In the genomic region with DNA sequence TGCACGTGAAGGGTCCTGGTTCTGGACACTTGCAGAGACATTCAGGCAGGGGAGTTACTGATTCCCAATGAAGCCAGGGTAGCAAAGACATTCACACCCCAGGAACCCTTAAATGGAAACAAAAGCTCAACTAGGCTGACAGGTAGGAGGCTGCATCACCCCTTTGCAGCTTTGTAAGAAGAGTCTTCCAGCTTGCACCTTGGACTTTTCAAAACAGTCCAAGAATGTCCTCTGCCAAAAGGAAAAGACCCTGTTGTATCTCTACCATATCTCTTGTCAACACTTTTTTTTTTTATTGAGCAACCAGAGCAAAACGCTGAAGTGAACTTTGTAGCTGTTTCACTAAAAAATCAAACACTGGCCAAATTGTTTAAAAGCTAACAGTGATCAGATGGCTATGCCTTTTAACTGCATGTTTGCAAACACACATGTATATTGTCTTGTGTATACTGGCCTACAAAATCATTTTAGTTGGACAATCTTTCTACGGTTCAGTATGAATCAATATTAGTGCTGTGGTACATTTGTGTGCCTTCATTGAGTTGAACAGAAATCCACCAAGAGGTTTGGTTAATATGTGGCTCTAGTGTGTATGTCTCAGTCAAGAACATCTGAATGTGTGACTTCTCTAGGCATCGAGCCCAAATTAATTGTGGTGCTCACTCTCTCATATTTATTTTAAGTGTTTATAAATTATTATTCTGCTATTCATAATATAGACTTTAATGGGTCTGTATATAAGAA, we compare ENCODE assay signal across 2 cellular contexts.
A peak's percentile ranks its signal among the peaks of the same experiment; 100 is the strongest.
TF ChIP-seq lines count a peak whose summit lies in the region.

No MANE protein-coding gene starts in this region.

TF ChIP-seq in GM23338, 12 proteins besides CTCF, POLR2A, EP300 and RAD21 (continued from another document):
- TF ChIP-seq EZH2 (IDR thresholded peaks at IDR 0.05; ENCODE audit: low read depth, unreplicated experiment) (no peak), ZNF114 (CRISPR knock-in tag; IDR thresholded peaks at IDR 0.05) (no peak), ZNF331 (CRISPR knock-in tag; IDR thresholded peaks at IDR 0.05; ENCODE audit: low read depth) (no peak), JUNB (IDR thresholded peaks at IDR 0.05; ENCODE audit: unreplicated experiment) (no peak)

TF ChIP-seq in HepG2, 621 proteins besides CTCF, POLR2A, EP300 and RAD21 (continued from another document and continues in another):
- TF ChIP-seq, protein P1, sequence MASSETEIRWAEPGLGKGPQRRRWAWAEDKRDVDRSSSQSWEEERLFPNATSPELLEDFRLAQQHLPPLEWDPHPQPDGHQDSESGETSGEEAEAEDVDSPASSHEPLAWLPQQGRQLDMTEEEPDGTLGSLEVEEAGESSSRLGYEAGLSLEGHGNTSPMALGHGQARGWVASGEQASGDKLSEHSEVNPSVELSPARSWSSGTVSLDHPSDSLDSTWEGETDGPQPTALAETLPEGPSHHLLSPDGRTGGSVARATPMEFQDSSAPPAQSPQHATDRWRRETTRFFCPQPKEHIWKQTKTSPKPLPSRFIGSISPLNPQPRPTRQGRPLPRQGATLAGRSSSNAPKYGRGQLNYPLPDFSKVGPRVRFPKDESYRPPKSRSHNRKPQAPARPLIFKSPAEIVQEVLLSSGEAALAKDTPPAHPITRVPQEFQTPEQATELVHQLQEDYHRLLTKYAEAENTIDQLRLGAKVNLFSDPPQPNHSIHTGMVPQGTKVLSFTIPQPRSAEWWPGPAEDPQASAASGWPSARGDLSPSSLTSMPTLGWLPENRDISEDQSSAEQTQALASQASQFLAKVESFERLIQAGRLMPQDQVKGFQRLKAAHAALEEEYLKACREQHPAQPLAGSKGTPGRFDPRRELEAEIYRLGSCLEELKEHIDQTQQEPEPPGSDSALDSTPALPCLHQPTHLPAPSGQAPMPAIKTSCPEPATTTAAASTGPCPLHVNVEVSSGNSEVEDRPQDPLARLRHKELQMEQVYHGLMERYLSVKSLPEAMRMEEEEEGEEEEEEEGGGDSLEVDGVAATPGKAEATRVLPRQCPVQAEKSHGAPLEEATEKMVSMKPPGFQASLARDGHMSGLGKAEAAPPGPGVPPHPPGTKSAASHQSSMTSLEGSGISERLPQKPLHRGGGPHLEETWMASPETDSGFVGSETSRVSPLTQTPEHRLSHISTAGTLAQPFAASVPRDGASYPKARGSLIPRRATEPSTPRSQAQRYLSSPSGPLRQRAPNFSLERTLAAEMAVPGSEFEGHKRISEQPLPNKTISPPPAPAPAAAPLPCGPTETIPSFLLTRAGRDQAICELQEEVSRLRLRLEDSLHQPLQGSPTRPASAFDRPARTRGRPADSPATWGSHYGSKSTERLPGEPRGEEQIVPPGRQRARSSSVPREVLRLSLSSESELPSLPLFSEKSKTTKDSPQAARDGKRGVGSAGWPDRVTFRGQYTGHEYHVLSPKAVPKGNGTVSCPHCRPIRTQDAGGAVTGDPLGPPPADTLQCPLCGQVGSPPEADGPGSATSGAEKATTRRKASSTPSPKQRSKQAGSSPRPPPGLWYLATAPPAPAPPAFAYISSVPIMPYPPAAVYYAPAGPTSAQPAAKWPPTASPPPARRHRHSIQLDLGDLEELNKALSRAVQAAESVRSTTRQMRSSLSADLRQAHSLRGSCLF (CRISPR knock-in tag; IDR thresholded peaks at IDR 0.05; ENCODE audit: borderline replicate concordance), result no peak
- no peak for TF ChIP-seq RORA (CRISPR knock-in tag; IDR thresholded peaks at IDR 0.05)
- TF ChIP-seq BORCS8-MEF2B (CRISPR knock-in tag; IDR thresholded peaks at IDR 0.05), result no peak
- TF ChIP-seq ELF3 (CRISPR knock-in tag; IDR thresholded peaks at IDR 0.05), result peak; percentile 69
- TF ChIP-seq RARA (CRISPR knock-in tag; IDR thresholded peaks at IDR 0.05), result peak; percentile 68
- TF ChIP-seq PAF1 (CRISPR knock-in tag; IDR thresholded peaks at IDR 0.05), result no peak
- TF ChIP-seq, protein P2, sequence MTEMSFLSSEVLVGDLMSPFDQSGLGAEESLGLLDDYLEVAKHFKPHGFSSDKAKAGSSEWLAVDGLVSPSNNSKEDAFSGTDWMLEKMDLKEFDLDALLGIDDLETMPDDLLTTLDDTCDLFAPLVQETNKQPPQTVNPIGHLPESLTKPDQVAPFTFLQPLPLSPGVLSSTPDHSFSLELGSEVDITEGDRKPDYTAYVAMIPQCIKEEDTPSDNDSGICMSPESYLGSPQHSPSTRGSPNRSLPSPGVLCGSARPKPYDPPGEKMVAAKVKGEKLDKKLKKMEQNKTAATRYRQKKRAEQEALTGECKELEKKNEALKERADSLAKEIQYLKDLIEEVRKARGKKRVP (CRISPR knock-in tag; IDR thresholded peaks at IDR 0.05), result peak in 1 of 2 experiments; percentile 72; a peak in 2 of 4 replicates
- TF ChIP-seq, protein P3, sequence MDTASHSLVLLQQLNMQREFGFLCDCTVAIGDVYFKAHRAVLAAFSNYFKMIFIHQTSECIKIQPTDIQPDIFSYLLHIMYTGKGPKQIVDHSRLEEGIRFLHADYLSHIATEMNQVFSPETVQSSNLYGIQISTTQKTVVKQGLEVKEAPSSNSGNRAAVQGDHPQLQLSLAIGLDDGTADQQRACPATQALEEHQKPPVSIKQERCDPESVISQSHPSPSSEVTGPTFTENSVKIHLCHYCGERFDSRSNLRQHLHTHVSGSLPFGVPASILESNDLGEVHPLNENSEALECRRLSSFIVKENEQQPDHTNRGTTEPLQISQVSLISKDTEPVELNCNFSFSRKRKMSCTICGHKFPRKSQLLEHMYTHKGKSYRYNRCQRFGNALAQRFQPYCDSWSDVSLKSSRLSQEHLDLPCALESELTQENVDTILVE (CRISPR knock-in tag; IDR thresholded peaks at IDR 0.05), result peak; percentile 39; the same call in 1 of the 2 replicates
- TF ChIP-seq MIER3 (CRISPR knock-in tag; IDR thresholded peaks at IDR 0.05; ENCODE audit: borderline replicate concordance), result peak; percentile 71; the same call in 1 of the 2 replicates
- no peak for TF ChIP-seq RARG (CRISPR knock-in tag; IDR thresholded peaks at IDR 0.05; ENCODE audit: low read depth)
- no peak for TF ChIP-seq TBP (CRISPR knock-in tag; IDR thresholded peaks at IDR 0.05)
- no peak for TF ChIP-seq NFIB (CRISPR knock-in tag; IDR thresholded peaks at IDR 0.05; ENCODE audit: borderline replicate concordance)
- TF ChIP-seq, protein P4, sequence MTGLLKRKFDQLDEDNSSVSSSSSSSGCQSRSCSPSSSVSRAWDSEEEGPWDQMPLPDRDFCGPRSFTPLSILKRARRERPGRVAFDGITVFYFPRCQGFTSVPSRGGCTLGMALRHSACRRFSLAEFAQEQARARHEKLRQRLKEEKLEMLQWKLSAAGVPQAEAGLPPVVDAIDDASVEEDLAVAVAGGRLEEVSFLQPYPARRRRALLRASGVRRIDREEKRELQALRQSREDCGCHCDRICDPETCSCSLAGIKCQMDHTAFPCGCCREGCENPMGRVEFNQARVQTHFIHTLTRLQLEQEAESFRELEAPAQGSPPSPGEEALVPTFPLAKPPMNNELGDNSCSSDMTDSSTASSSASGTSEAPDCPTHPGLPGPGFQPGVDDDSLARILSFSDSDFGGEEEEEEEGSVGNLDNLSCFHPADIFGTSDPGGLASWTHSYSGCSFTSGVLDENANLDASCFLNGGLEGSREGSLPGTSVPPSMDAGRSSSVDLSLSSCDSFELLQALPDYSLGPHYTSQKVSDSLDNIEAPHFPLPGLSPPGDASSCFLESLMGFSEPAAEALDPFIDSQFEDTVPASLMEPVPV (CRISPR knock-in tag; IDR thresholded peaks at IDR 0.05), result no peak
- TF ChIP-seq, protein P5, sequence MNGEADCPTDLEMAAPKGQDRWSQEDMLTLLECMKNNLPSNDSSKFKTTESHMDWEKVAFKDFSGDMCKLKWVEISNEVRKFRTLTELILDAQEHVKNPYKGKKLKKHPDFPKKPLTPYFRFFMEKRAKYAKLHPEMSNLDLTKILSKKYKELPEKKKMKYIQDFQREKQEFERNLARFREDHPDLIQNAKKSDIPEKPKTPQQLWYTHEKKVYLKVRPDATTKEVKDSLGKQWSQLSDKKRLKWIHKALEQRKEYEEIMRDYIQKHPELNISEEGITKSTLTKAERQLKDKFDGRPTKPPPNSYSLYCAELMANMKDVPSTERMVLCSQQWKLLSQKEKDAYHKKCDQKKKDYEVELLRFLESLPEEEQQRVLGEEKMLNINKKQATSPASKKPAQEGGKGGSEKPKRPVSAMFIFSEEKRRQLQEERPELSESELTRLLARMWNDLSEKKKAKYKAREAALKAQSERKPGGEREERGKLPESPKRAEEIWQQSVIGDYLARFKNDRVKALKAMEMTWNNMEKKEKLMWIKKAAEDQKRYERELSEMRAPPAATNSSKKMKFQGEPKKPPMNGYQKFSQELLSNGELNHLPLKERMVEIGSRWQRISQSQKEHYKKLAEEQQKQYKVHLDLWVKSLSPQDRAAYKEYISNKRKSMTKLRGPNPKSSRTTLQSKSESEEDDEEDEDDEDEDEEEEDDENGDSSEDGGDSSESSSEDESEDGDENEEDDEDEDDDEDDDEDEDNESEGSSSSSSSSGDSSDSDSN (CRISPR knock-in tag; IDR thresholded peaks at IDR 0.05), result 0 out of 2 replicates have a peak, but pooled peaks have one; percentile 19
- peak; percentile 83 for TF ChIP-seq ZEB1 (IDR thresholded peaks at IDR 0.05; ENCODE audit: insufficient replicate concordance, low read depth)
- no peak for TF ChIP-seq KLF9 (CRISPR knock-in tag; IDR thresholded peaks at IDR 0.05; ENCODE audit: low read depth)
- no peak; the same call in 1 of the 2 replicates for TF ChIP-seq ARID2 (CRISPR knock-in tag; IDR thresholded peaks at IDR 0.05; ENCODE audit: borderline replicate concordance)
- TF ChIP-seq NRL (CRISPR knock-in tag; IDR thresholded peaks at IDR 0.05; ENCODE audit: borderline replicate concordance), result no peak
- TF ChIP-seq HCFC1 (IDR thresholded peaks at IDR 0.05; ENCODE audit: low read depth, low read length), result no peak
- peak; percentile 89 for TF ChIP-seq PPARG (CRISPR knock-in tag; conservative IDR thresholded peaks at IDR 0.05)
- TF ChIP-seq, protein P6, sequence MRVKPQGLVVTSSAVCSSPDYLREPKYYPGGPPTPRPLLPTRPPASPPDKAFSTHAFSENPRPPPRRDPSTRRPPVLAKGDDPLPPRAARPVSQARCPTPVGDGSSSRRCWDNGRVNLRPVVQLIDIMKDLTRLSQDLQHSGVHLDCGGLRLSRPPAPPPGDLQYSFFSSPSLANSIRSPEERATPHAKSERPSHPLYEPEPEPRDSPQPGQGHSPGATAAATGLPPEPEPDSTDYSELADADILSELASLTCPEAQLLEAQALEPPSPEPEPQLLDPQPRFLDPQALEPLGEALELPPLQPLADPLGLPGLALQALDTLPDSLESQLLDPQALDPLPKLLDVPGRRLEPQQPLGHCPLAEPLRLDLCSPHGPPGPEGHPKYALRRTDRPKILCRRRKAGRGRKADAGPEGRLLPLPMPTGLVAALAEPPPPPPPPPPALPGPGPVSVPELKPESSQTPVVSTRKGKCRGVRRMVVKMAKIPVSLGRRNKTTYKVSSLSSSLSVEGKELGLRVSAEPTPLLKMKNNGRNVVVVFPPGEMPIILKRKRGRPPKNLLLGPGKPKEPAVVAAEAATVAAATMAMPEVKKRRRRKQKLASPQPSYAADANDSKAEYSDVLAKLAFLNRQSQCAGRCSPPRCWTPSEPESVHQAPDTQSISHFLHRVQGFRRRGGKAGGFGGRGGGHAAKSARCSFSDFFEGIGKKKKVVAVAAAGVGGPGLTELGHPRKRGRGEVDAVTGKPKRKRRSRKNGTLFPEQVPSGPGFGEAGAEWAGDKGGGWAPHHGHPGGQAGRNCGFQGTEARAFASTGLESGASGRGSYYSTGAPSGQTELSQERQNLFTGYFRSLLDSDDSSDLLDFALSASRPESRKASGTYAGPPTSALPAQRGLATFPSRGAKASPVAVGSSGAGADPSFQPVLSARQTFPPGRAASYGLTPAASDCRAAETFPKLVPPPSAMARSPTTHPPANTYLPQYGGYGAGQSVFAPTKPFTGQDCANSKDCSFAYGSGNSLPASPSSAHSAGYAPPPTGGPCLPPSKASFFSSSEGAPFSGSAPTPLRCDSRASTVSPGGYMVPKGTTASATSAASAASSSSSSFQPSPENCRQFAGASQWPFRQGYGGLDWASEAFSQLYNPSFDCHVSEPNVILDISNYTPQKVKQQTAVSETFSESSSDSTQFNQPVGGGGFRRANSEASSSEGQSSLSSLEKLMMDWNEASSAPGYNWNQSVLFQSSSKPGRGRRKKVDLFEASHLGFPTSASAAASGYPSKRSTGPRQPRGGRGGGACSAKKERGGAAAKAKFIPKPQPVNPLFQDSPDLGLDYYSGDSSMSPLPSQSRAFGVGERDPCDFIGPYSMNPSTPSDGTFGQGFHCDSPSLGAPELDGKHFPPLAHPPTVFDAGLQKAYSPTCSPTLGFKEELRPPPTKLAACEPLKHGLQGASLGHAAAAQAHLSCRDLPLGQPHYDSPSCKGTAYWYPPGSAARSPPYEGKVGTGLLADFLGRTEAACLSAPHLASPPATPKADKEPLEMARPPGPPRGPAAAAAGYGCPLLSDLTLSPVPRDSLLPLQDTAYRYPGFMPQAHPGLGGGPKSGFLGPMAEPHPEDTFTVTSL (CRISPR knock-in tag; IDR thresholded peaks at IDR 0.05; ENCODE audit: borderline replicate concordance), result peak; percentile 87
- TF ChIP-seq ZC3H13 (CRISPR knock-in tag; IDR thresholded peaks at IDR 0.05), result no peak
- TF ChIP-seq ATF7-NPFF (CRISPR knock-in tag; IDR thresholded peaks at IDR 0.05; ENCODE audit: low read depth), result no peak
- no peak for TF ChIP-seq ZNF225 (CRISPR knock-in tag; IDR thresholded peaks at IDR 0.05)
- 0 out of 2 replicates have a peak, but pooled peaks have one; percentile 35 for TF ChIP-seq KDM3A (CRISPR knock-in tag; IDR thresholded peaks at IDR 0.05; ENCODE audit: low read depth)
- TF ChIP-seq ZNF143 (CRISPR knock-in tag; IDR thresholded peaks at IDR 0.05), result no peak
- TF ChIP-seq, protein P7, sequence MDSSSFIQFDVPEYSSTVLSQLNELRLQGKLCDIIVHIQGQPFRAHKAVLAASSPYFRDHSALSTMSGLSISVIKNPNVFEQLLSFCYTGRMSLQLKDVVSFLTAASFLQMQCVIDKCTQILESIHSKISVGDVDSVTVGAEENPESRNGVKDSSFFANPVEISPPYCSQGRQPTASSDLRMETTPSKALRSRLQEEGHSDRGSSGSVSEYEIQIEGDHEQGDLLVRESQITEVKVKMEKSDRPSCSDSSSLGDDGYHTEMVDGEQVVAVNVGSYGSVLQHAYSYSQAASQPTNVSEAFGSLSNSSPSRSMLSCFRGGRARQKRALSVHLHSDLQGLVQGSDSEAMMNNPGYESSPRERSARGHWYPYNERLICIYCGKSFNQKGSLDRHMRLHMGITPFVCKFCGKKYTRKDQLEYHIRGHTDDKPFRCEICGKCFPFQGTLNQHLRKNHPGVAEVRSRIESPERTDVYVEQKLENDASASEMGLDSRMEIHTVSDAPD (CRISPR knock-in tag; IDR thresholded peaks at IDR 0.05), result peak; percentile 96
- 0 out of 2 replicates have a peak, but pooled peaks have one; percentile 47 for TF ChIP-seq TGIF2 (CRISPR knock-in tag; IDR thresholded peaks at IDR 0.05)
- peak; percentile 35; the same call in 1 of the 2 replicates for TF ChIP-seq HHEX (CRISPR knock-in tag; IDR thresholded peaks at IDR 0.05)
- TF ChIP-seq NR2F1 (CRISPR knock-in tag; IDR thresholded peaks at IDR 0.05), result no peak
- no peak for TF ChIP-seq CREB1 (IDR thresholded peaks at IDR 0.05)
- peak; percentile 50 for TF ChIP-seq CREB1 (CRISPR knock-in tag; IDR thresholded peaks at IDR 0.05)
- TF ChIP-seq, protein P8, sequence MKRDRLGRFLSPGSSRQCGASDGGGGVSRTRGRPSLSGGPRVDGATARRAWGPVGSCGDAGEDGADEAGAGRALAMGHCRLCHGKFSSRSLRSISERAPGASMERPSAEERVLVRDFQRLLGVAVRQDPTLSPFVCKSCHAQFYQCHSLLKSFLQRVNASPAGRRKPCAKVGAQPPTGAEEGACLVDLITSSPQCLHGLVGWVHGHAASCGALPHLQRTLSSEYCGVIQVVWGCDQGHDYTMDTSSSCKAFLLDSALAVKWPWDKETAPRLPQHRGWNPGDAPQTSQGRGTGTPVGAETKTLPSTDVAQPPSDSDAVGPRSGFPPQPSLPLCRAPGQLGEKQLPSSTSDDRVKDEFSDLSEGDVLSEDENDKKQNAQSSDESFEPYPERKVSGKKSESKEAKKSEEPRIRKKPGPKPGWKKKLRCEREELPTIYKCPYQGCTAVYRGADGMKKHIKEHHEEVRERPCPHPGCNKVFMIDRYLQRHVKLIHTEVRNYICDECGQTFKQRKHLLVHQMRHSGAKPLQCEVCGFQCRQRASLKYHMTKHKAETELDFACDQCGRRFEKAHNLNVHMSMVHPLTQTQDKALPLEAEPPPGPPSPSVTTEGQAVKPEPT (CRISPR knock-in tag; IDR thresholded peaks at IDR 0.05; ENCODE audit: low read depth), result no peak
- peak; percentile 93 for TF ChIP-seq ASH2L (IDR thresholded peaks at IDR 0.05; ENCODE audit: insufficient read length, low read depth, low read length)
